12 cellular contexts compared by ENCODE assay signal in genomic region chr15:44129911-44130310, GRCh38.
DNase-seq lines count a peak whose midpoint lies in the region; ATAC-seq, FAIRE-seq and TF ChIP-seq lines count a peak whose summit lies in the region.
"Had no signal": no experiment of that assay in that cellular context is flagged by ENCODE, and none has a peak within 500 bp of the region (broad histone marks: within the 10 kb centered on the region; RNA-seq: fewer than 3 reads in every experiment).

No MANE protein-coding gene starts in this region.

- no peak overlapping the region for H2BK20ac ChIP-seq in H1 (ENCODE audit: low read length)

- H3K4me1 ChIP-seq in GM23338 (ENCODE audit: insufficient read depth), result no peaks in the 10 kb centered on the region
- H3K4me1 ChIP-seq in OCI-LY3 (ENCODE audit: low read length), result peaks cover 4% of the 10 kb centered on the region
- H3K4me1 ChIP-seq in H1 (replicated peaks in 1 of 4; ENCODE audit: control insufficient read depth in 3 of 4, insufficient read depth in 4 of 4, low read length in 3 of 4), result no peaks in the 10 kb centered on the region
- H3K4me1 ChIP-seq: BLaER1 treated with 17β-estradiol and CSF1 and Interleukin-3, amounts not matched to agents 10 nM and 100 nM had no signal

- H3K56ac ChIP-seq in H1 (replicated peaks; ENCODE audit: insufficient read length, low read depth, low read length), result no peak overlapping the region

- CTCF ChIA-PET in H1 (lab: Charles Lee; ENCODE audit: partially characterized antibody), result interaction anchor here (0.6 to 1.4 kb wide), 6 partner anchors 14 to 258 kb away, joined by 3 to 5 read pairs (median 3); no protein-coding TSS in a partner anchor

- H2AFZ ChIP-seq in GM23338 (no peak overlapping the region), OCI-LY3 (ENCODE audit: low read depth, low read length) (peak overlapping the region; percentile 8; the same call in 1 of the 2 replicates), H1 (ENCODE audit: low read length) (no peak overlapping the region)

- H2AK5ac ChIP-seq in H1 (ENCODE audit: low read depth, low read length), result no peak overlapping the region

- no peak overlapping the region for H4K5ac ChIP-seq in H1 (ENCODE audit: insufficient read length, low read depth, low read length)

- no peaks in the 10 kb centered on the region for H3K9me3 ChIP-seq in OCI-LY3 (ENCODE audit: insufficient read depth, low read length)
- no peaks in the 10 kb centered on the region for H3K9me3 ChIP-seq in H1 (ENCODE audit: insufficient read depth in 2 of 2, low read depth in 1 of 2, low read length in 1 of 2)
- H3K9me3 ChIP-seq: BLaER1 treated with 17β-estradiol and CSF1 and Interleukin-3, amounts not matched to agents 10 nM and 100 nM had no signal

- TF ChIP-seq EP300 in H1 (IDR thresholded peaks at IDR 0.05; ENCODE audit: borderline replicate concordance in 1 of 2, low read depth in 2 of 2, low read length in 2 of 2), result no peak

- H3K23ac ChIP-seq in H1 (ENCODE audit: insufficient read length), result no peak overlapping the region

- H4K91ac ChIP-seq in H1 (replicated peaks; ENCODE audit: insufficient read length, low read length), result no peak overlapping the region

- DNase-seq in GM23338 (ENCODE audit: low spot score) (no peak), H1 (ENCODE audit: low read depth in 1 of 2, low spot score in 2 of 2) (no peak), substantia nigra (lab: John Stamatoyannopoulos, UW) (no peak), cardiac septum (ENCODE audit: low spot score) (no peak)
- no peak for DNase-seq in activated CD4-positive, alpha-beta T cell treated with anti-CD3 and anti-CD28 coated beads for 1 hour
- DNase-seq: ACHN; CD4-positive, CD25-positive, alpha-beta regulatory T cell had no signal

- H4K20me1 ChIP-seq in GM23338 (replicated peaks; ENCODE audit: insufficient read depth), result peaks cover 8% of the 10 kb centered on the region
- H4K20me1 ChIP-seq in OCI-LY3 (ENCODE audit: insufficient read depth, low read length), result no peaks in the 10 kb centered on the region
- H4K20me1 ChIP-seq in H1 (replicated peaks in 1 of 2; ENCODE audit: control insufficient read depth in 1 of 2, insufficient read depth in 2 of 2, low read length in 2 of 2), result no peaks in the 10 kb centered on the region
- H4K20me1 ChIP-seq: BLaER1 treated with 17β-estradiol and CSF1 and Interleukin-3, amounts not matched to agents 10 nM and 100 nM had no signal

- H3K36me3 Mint-ChIP-seq in GM23338 (ENCODE audit: low read depth), result no peaks in the 10 kb centered on the region
- H3K36me3 Mint-ChIP-seq: CD4-positive, CD25-positive, alpha-beta regulatory T cell; IgD-negative memory B cell had no signal

- H3K23me2 ChIP-seq in H1 (ENCODE audit: low read depth, low read length), result no peaks in the 10 kb centered on the region

- H3K4me2 ChIP-seq in GM23338, result no peak overlapping the region
- H3K4me2 ChIP-seq in OCI-LY3 (ENCODE audit: low read length), result no peak overlapping the region
- no peak overlapping the region for H3K4me2 ChIP-seq in H1 (ENCODE audit: insufficient read depth in 1 of 2, low read depth in 2 of 2, low read length in 2 of 2)
- H3K4me2 ChIP-seq: BLaER1 treated with 17β-estradiol and CSF1 and Interleukin-3, amounts not matched to agents 10 nM and 100 nM had no signal

- no peaks in the 10 kb centered on the region for H3K4me1 Mint-ChIP-seq in GM23338
- H3K4me1 Mint-ChIP-seq: CD4-positive, CD25-positive, alpha-beta regulatory T cell; IgD-negative memory B cell had no signal

- H3K4me3 ChIP-seq in GM23338 (no peak overlapping the region), OCI-LY3 (ENCODE audit: low read length) (no peak overlapping the region), H1 (ENCODE audit: extremely low read depth in 1 of 4, insufficient read depth in 2 of 4, low read depth in 3 of 4, low read length in 4 of 4) (no peak overlapping the region)
- H3K4me3 ChIP-seq: BLaER1 treated with 17β-estradiol and CSF1 and Interleukin-3, amounts not matched to agents 10 nM and 100 nM had no signal

- H2BK5ac ChIP-seq in H1 (ENCODE audit: low read depth, low read length), result no peak overlapping the region

- peak; percentile 19 to 49; a peak in 3 of 4 replicates for TF ChIP-seq CTCF in GM23338 (conservative IDR thresholded peaks at IDR 0.05; ENCODE audit: low read depth in 2 of 2)
- TF ChIP-seq CTCF in OCI-LY3 (IDR thresholded peaks at IDR 0.05; ENCODE audit: low read depth, low read length), result no peak; the same call in 1 of the 2 replicates
- peak in 2 of 3 experiments; percentile 8 to 32; a peak in 2 of 4 replicates for TF ChIP-seq CTCF in H1 (IDR thresholded peaks at IDR 0.05; ENCODE audit: control extremely low read depth in 1 of 3, insufficient read depth in 1 of 3, low read depth in 1 of 3, low read length in 3 of 3)

- H3K27me3 Mint-ChIP-seq in GM23338 (ENCODE audit: insufficient read depth, low read depth, poor library complexity), result no peaks in the 10 kb centered on the region

- no peaks in the 10 kb centered on the region for H3K79me1 ChIP-seq in H1 (ENCODE audit: low read depth, low read length)

- POLR2A ChIA-PET in H1 (lab: Charles Lee; ENCODE audit: partially characterized antibody), result interaction anchor here (1.1 kb wide), 1 partner anchor 9 kb away, joined by 3 read pairs; no protein-coding TSS in a partner anchor

- TF ChIP-seq POLR2A in H1 (IDR thresholded peaks at IDR 0.05; ENCODE audit: control extremely low read depth in 1 of 2, low read depth in 2 of 2, low read length in 2 of 2), result no peak

- H3K27me3 ChIP-seq in GM23338 (ENCODE audit: insufficient read depth) (no peaks in the 10 kb centered on the region), OCI-LY3 (ENCODE audit: low read depth, low read length) (peaks cover 12% of the 10 kb centered on the region; the same call in 1 of the 2 replicates), H1 (replicated peaks in 1 of 4; ENCODE audit: control insufficient read depth in 3 of 4, extremely low read depth in 1 of 4, insufficient read depth in 3 of 4, low read length in 3 of 4) (no peaks in the 10 kb centered on the region)
- H3K27me3 ChIP-seq: BLaER1 treated with 17β-estradiol and CSF1 and Interleukin-3, amounts not matched to agents 10 nM and 100 nM had no signal

- H2BK12ac ChIP-seq in H1 (ENCODE audit: low read depth, low read length), result no peak overlapping the region

- ATAC-seq in GM23338 (peak; percentile 52; the same call in 2 of the 3 replicates), HG02610 (IDR thresholded peaks at IDR 0.05; ENCODE audit: unreplicated experiment) (no peak)

- H3K27ac ChIP-seq in GM23338 (ENCODE audit: low read depth), result no peak overlapping the region
- no peak overlapping the region for H3K27ac ChIP-seq in OCI-LY3 (ENCODE audit: low read length)
- H3K27ac ChIP-seq in H1 (ENCODE audit: low read depth, low read length), result no peak overlapping the region
- peak overlapping the region; percentile 12 for H3K27ac ChIP-seq in substantia nigra (ENCODE audit: low read depth, low read length, poor library complexity, severe bottlenecking)
- H3K27ac ChIP-seq: BLaER1 treated with 17β-estradiol and CSF1 and Interleukin-3, amounts not matched to agents 10 nM and 100 nM had no signal

- no peak overlapping the region for H3K4ac ChIP-seq in H1 (replicated peaks; ENCODE audit: insufficient read length, low read depth, low read length)

- H3K79me2 ChIP-seq in GM23338 (replicated peaks; ENCODE audit: insufficient read depth) (no peaks in the 10 kb centered on the region), OCI-LY3 (ENCODE audit: low read length) (no peaks in the 10 kb centered on the region), H1 (ENCODE audit: control insufficient read depth in 1 of 2, insufficient read depth in 2 of 2, low read length in 2 of 2) (no peaks in the 10 kb centered on the region; a peak in 1 of 4 replicates)

- intact Hi-C loops in cardiac septum (cut with DNase I), result no loop called here

- no peak overlapping the region for H4K8ac ChIP-seq in H1 (ENCODE audit: extremely low read depth, insufficient read depth, low read length)

- H3K18ac ChIP-seq in H1 (ENCODE audit: extremely low read depth, low read length), result no peak overlapping the region

- H2BK120ac ChIP-seq in H1 (replicated peaks; ENCODE audit: low read depth, low read length), result no peak overlapping the region

- no peak overlapping the region for H3K14ac ChIP-seq in H1 (ENCODE audit: insufficient read length)

- no peak overlapping the region for H3K27ac Mint-ChIP-seq in GM23338
- H3K27ac Mint-ChIP-seq: IgD-negative memory B cell had no signal

- no peak overlapping the region for H3K9ac ChIP-seq in OCI-LY3 (ENCODE audit: low read length)
- H3K9ac ChIP-seq in H1 (replicated peaks in 1 of 4; ENCODE audit: extremely low read depth in 1 of 4, low read depth in 3 of 4, low read length in 3 of 4), result no peak overlapping the region
- H3K9ac ChIP-seq: BLaER1 treated with 17β-estradiol and CSF1 and Interleukin-3, amounts not matched to agents 10 nM and 100 nM had no signal

- no peaks in the 10 kb centered on the region for H3K9me2 ChIP-seq in GM23338 (ENCODE audit: insufficient read depth)

- no peaks in the 10 kb centered on the region for H3K9me3 Mint-ChIP-seq in GM23338
- H3K9me3 Mint-ChIP-seq: IgD-negative memory B cell had no signal

- H3K36me3 ChIP-seq in GM23338 (ENCODE audit: insufficient read depth) (no peaks in the 10 kb centered on the region), OCI-LY3 (replicated peaks; ENCODE audit: low read depth, low read length) (no peaks in the 10 kb centered on the region), H1 (ENCODE audit: control insufficient read depth in 2 of 4, insufficient read depth in 4 of 4, low read length in 3 of 4) (no peaks in the 10 kb centered on the region)
- H3K36me3 ChIP-seq: BLaER1 treated with 17β-estradiol and CSF1 and Interleukin-3, amounts not matched to agents 10 nM and 100 nM had no signal

- no peak overlapping the region for H2BK15ac ChIP-seq in H1 (ENCODE audit: low read length)

- 81% methylated on average over 5 of the region's 5 CpGs; no CpG with 5 or more reads in 1 of the 2 experiments for WGBS in H1 (ENCODE audit: extremely low coverage in 1 of 2, insufficient coverage in 1 of 2, insufficient read length in 1 of 2, insufficient replicate concordance in 2 of 2, low coverage in 1 of 2, low lambda C conversion rate in 2 of 2, missing lambda C conversion rate in 1 of 2), 2 experiments

- no peak for FAIRE-seq in H1 (lab: Jason Lieb, UNC)
- FAIRE-seq: H54 had no signal

- no peak overlapping the region for H3K4me3 Mint-ChIP-seq in GM23338
- H3K4me3 Mint-ChIP-seq: CD4-positive, CD25-positive, alpha-beta regulatory T cell; IgD-negative memory B cell had no signal

- TF ChIP-seq RAD21 in H1 (IDR thresholded peaks at IDR 0.05 in 1 of 2, conservative IDR thresholded peaks at IDR 0.05 in 1 of 2; ENCODE audit: low read depth in 2 of 2, low read length in 2 of 2), result peak; percentile 38 to 57

- no peaks in the 10 kb centered on the region for H3F3A ChIP-seq in GM23338 (replicated peaks; ENCODE audit: low read depth)

TF ChIP-seq in GM23338, 12 proteins besides CTCF, POLR2A, EP300 and RAD21 (continues in another document):
- no peak for TF ChIP-seq EZH2 (IDR thresholded peaks at IDR 0.05; ENCODE audit: low read depth, unreplicated experiment)

TF ChIP-seq in H1, 55 proteins besides CTCF, POLR2A, EP300 and RAD21 (continues in another document):
- TF ChIP-seq, protein P1, sequence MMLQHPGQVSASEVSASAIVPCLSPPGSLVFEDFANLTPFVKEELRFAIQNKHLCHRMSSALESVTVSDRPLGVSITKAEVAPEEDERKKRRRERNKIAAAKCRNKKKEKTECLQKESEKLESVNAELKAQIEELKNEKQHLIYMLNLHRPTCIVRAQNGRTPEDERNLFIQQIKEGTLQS (IDR thresholded peaks at IDR 0.05; ENCODE audit: insufficient read depth, low read depth, low read length), result no peak
- TF ChIP-seq SRF (IDR thresholded peaks at IDR 0.05; ENCODE audit: low read depth, low read length), result no peak
